In the genomic region with DNA sequence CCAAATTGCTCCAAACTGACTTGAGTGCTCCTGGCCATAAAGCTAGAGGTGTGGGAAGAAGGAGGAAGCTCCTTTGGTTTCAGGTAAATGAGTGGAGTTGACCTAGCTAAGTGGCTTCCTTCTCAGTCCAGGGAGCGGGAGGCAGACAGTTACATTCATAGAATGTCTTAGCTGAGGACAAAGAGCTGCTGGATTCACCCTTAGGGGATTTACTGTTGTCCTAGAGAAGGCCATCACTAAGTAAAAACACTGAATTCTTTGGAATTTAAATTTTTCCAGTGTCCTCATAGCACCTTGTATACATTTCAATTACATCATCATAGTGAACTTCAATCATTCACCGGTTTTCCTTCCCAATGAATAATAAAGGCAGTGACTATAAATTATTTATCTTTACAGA, we compare ENCODE assay signal across 29 cellular contexts. TPM values are rescaled to one million over a fixed set of nuclear protein-coding genes. Genes with fewer than 3 reads are reported as not detected.
"Had no signal": no experiment of that assay in that cellular context is flagged by ENCODE, and none has a peak within 500 bp of the region (broad histone marks: within the 10 kb centered on the region; RNA-seq: fewer than 3 reads in every experiment).

No MANE protein-coding gene starts in this region.

- H3K9me3 ChIP-seq: left ventricle myocardium inferior, mucosa of descending colon, ovary, right atrium auricular region, suprapubic skin, thoracic aorta, tibial artery, uterus had no signal

- H3K4me3 Mint-ChIP-seq: naive thymus-derived CD4-positive, alpha-beta T cell; natural killer cell treated with Interleukin-12 subunit alpha and Interleukin-12 subunit beta and Interleukin-15 and Interleukin-18, amount 100 ng/mL, for 72 hours; stimulated activated naive B cell treated with anti-CD40 and anti-IgM and Interleukin-4, amounts not matched to agents 10 μg/mL and 1 μg/mL and 100 μg/mL, for 72 hours; stimulated activated naive CD8-positive, alpha-beta T cell treated with anti-CD3 and anti-CD28 coated beads, Interleukin-15, Interleukin-2, amounts not matched to agents 100 ng/mL and 50 ng/mL, for 24 hours; type B pancreatic cell had no signal

- H3K4me1 Mint-ChIP-seq: naive thymus-derived CD4-positive, alpha-beta T cell; stimulated activated naive B cell treated with anti-CD40 and anti-IgM and Interleukin-4, amounts not matched to agents 10 μg/mL and 1 μg/mL and 100 μg/mL, for 72 hours had no signal

- H3K27ac Mint-ChIP-seq: naive thymus-derived CD4-positive, alpha-beta T cell; natural killer cell treated with Interleukin-12 subunit alpha and Interleukin-12 subunit beta and Interleukin-15 and Interleukin-18, amount 100 ng/mL, for 72 hours; progenitor cell of endocrine pancreas; stimulated activated naive B cell treated with anti-CD40 and anti-IgM and Interleukin-4, amounts not matched to agents 10 μg/mL and 1 μg/mL and 100 μg/mL, for 72 hours; stimulated activated naive CD8-positive, alpha-beta T cell treated with anti-CD3 and anti-CD28 coated beads, Interleukin-15, Interleukin-2, amounts not matched to agents 100 ng/mL and 50 ng/mL, for 24 hours; type B pancreatic cell had no signal

- H3K27ac ChIP-seq: hepatocyte, left ventricle myocardium inferior, ovary, right atrium auricular region, skin epidermis, suprapubic skin, thoracic aorta, tibial artery, uterus had no signal

- H3K27me3 ChIP-seq: hepatocyte, ovary, right atrium auricular region, suprapubic skin, tibial artery, uterus had no signal

- DNase-seq: islet precursor cell; left ventricle myocardium inferior; midbrain; mucosa of descending colon; naive thymus-derived CD4-positive, alpha-beta T cell; ovary; stimulated activated CD4-positive, alpha-beta T cell treated with anti-CD3 and anti-CD28 coated beads, Interleukin-12 subunit alpha, Interleukin-12 subunit beta, amount 100 ng/mL, for 4 hours; stimulated activated CD4-positive, alpha-beta T cell treated with anti-CD3 and anti-CD28 coated beads, Interleukin-15, amount 100 ng/mL, for 24 hours; stimulated activated CD4-positive, alpha-beta T cell treated with anti-CD3 and anti-CD28 coated beads, Interleukin-2, amount 100 ng/mL, for 24 hours; stimulated activated CD4-positive, alpha-beta T cell treated with anti-CD3 and anti-CD28 coated beads, Interleukin-4, amount 100 ng/mL, for 1 hour; stimulated activated naive B cell treated with anti-CD40 and anti-IgM and Interleukin-4, amounts not matched to agents 10 μg/mL and 1 μg/mL and 100 μg/mL, for 72 hours; tibial artery; uterus had no signal

- H3K4me2 ChIP-seq: hepatocyte had no signal

- H3K36me3 ChIP-seq: left ventricle myocardium inferior, ovary, right atrium auricular region, suprapubic skin, thoracic aorta, tibial artery, uterus had no signal

- H3K4me3 ChIP-seq: hepatocyte, left ventricle myocardium inferior, lung, mucosa of descending colon, ovary, right atrium auricular region, skin epidermis, suprapubic skin, thoracic aorta, tibial artery, uterus had no signal

- H3K4me1 ChIP-seq: left ventricle myocardium inferior, right atrium auricular region, suprapubic skin, tibial artery, uterus had no signal

- H3K27me3 Mint-ChIP-seq: progenitor cell of endocrine pancreas; stimulated activated naive B cell treated with anti-CD40 and anti-IgM and Interleukin-4, amounts not matched to agents 10 μg/mL and 1 μg/mL and 100 μg/mL, for 72 hours; stimulated activated naive CD8-positive, alpha-beta T cell treated with anti-CD3 and anti-CD28 coated beads, Interleukin-15, Interleukin-2, amounts not matched to agents 100 ng/mL and 50 ng/mL, for 24 hours; type B pancreatic cell had no signal

- H3K79me2 ChIP-seq: hepatocyte had no signal

- H3K9me3 Mint-ChIP-seq: naive thymus-derived CD4-positive, alpha-beta T cell; natural killer cell treated with Interleukin-12 subunit alpha and Interleukin-12 subunit beta and Interleukin-15 and Interleukin-18, amount 100 ng/mL, for 72 hours; stimulated activated naive B cell treated with anti-CD40 and anti-IgM and Interleukin-4, amounts not matched to agents 10 μg/mL and 1 μg/mL and 100 μg/mL, for 72 hours; stimulated activated naive CD8-positive, alpha-beta T cell treated with anti-CD3 and anti-CD28 coated beads, Interleukin-15, Interleukin-2, amounts not matched to agents 100 ng/mL and 50 ng/mL, for 24 hours had no signal

- ATAC-seq: mucosa of descending colon; naive thymus-derived CD4-positive, alpha-beta T cell; natural killer cell treated with Interleukin-12 subunit alpha and Interleukin-12 subunit beta and Interleukin-15 and Interleukin-18, amount 100 ng/mL, for 72 hours; sciatic nerve; stimulated activated naive B cell treated with anti-CD40 and anti-IgM and Interleukin-4, amounts not matched to agents 10 μg/mL and 1 μg/mL and 100 μg/mL, for 72 hours had no signal

- H3K36me3 Mint-ChIP-seq: naive thymus-derived CD4-positive, alpha-beta T cell; natural killer cell treated with Interleukin-12 subunit alpha and Interleukin-12 subunit beta and Interleukin-15 and Interleukin-18, amount 100 ng/mL, for 72 hours; stimulated activated naive B cell treated with anti-CD40 and anti-IgM and Interleukin-4, amounts not matched to agents 10 μg/mL and 1 μg/mL and 100 μg/mL, for 72 hours; type B pancreatic cell had no signal

- H2AFZ ChIP-seq: hepatocyte had no signal

RNA-seq across cellular contexts. Expression of a gene that starts 27.3 kb away (rescaled TPM):
- total RNA-seq: hepatocyte; kidney epithelial cell; left ventricle myocardium inferior; mesenteric fat pad; naive thymus-derived CD4-positive, alpha-beta T cell; natural killer cell treated with Interleukin-12 subunit alpha and Interleukin-12 subunit beta and Interleukin-15 and Interleukin-18, amount 100 ng/mL, for 72 hours; pulmonary artery endothelial cell; renal cortical epithelial cell had no signal
- polyA plus RNA-seq: lung; naive thymus-derived CD4-positive, alpha-beta T cell; neural cell had no signal
